Comparison of ENCODE assay signal across 27 cellular contexts in genomic region chr7:138282997-138283396, GRCh38.
"Had no signal": no experiment of that assay in that cellular context is flagged by ENCODE, and none has a peak within 500 bp of the region (broad histone marks: within the 10 kb centered on the region; RNA-seq: fewer than 3 reads in every experiment).

No MANE protein-coding gene starts in this region.

- H3K27me3 ChIP-seq: esophagus muscularis mucosa, gastroesophageal sphincter, heart left ventricle, upper lobe of left lung had no signal

- ATAC-seq: activated CD4-positive, alpha-beta T cell treated with anti-CD3 and anti-CD28 coated beads for 36 hours; activated T-helper 17 cell treated with anti-CD3 and anti-CD28 coated beads, Interleukin-2, amount 50 U/mL, for 72 hours; gastroesophageal sphincter; heart left ventricle; left cardiac atrium; mucosa of descending colon; T-helper 17 cell had no signal

- H3K27me3 Mint-ChIP-seq: activated CD4-positive, alpha-beta T cell treated with anti-CD3 and anti-CD28 coated beads for 36 hours; activated naive CD8-positive, alpha-beta T cell treated with anti-CD3 and anti-CD28 coated beads for 36 hours; activated T-helper 17 cell treated with anti-CD3 and anti-CD28 coated beads, Interleukin-2, amount 50 U/mL, for 72 hours had no signal

- H3K9me3 Mint-ChIP-seq: activated B cell treated with CpG ODN at 0.5 μM for 24 hours; activated naive CD8-positive, alpha-beta T cell treated with anti-CD3 and anti-CD28 coated beads for 36 hours; activated T-cell treated with anti-CD3 and anti-CD28 coated beads, Interleukin-2, amount 50 U/mL, for 24 hours; activated T-helper 17 cell treated with anti-CD3 and anti-CD28 coated beads, Interleukin-2, amount 50 U/mL, for 72 hours; central memory CD8-positive, alpha-beta T cell had no signal

- H3K4me3 Mint-ChIP-seq: activated B cell treated with CpG ODN at 0.5 μM for 24 hours; activated CD4-positive, alpha-beta T cell treated with anti-CD3 and anti-CD28 coated beads for 36 hours; activated naive CD8-positive, alpha-beta T cell treated with anti-CD3 and anti-CD28 coated beads for 36 hours; activated T-cell treated with anti-CD3 and anti-CD28 coated beads, Interleukin-2, amount 50 U/mL, for 24 hours; activated T-helper 17 cell treated with anti-CD3 and anti-CD28 coated beads, Interleukin-2, amount 50 U/mL, for 72 hours; brain; central memory CD8-positive, alpha-beta T cell; T-helper 17 cell had no signal

- DNase-seq: activated B cell treated with CpG ODN at 0.5 μM for 24 hours; activated CD4-positive, alpha-beta T cell treated with anti-CD3 and anti-CD28 coated beads for 36 hours; activated CD4-positive, alpha-beta T cell treated with anti-CD3 and anti-CD28 coated beads, Interleukin-2, amount 50 U/mL, for 4 hours; activated CD8-positive, alpha-beta memory T cell treated with anti-CD3 and anti-CD28 coated beads for 24 hours; activated CD8-positive, alpha-beta memory T cell treated with anti-CD3 and anti-CD28 coated beads, Interleukin-2, amount 50 U/mL, for 4 hours; activated naive CD4-positive, alpha-beta T cell; activated naive CD8-positive, alpha-beta T cell treated with anti-CD3 and anti-CD28 coated beads for 36 hours; activated T-cell treated with anti-CD3 and anti-CD28 coated beads, Interleukin-2, amount 50 U/mL, for 24 hours; amygdala; heart left ventricle; islet precursor cell; left cardiac atrium; mucosa of descending colon; nucleus accumbens; retina; stimulated activated CD4-positive, alpha-beta T cell treated with anti-CD3 and anti-CD28 coated beads, Interleukin-4, amount 100 ng/mL, for 24 hours; stimulated activated naive CD4-positive, alpha-beta T cell treated with Interleukin-2 at 50 U/mL for 16 hours; SW 1271; T-helper 17 cell; upper lobe of left lung had no signal

- H3K4me3 ChIP-seq: coronary artery, esophagus muscularis mucosa, gastroesophageal sphincter, heart left ventricle, mucosa of descending colon, thoracic aorta, upper lobe of left lung had no signal

- H3K9me3 ChIP-seq: esophagus muscularis mucosa, gastroesophageal sphincter, heart left ventricle, mucosa of descending colon, thoracic aorta, upper lobe of left lung had no signal

- H3K36me3 Mint-ChIP-seq: activated naive CD8-positive, alpha-beta T cell treated with anti-CD3 and anti-CD28 coated beads for 36 hours; brain had no signal

- H3K27ac ChIP-seq: coronary artery, esophagus muscularis mucosa, gastroesophageal sphincter, heart left ventricle, thoracic aorta, upper lobe of left lung had no signal

- H3K4me1 Mint-ChIP-seq: activated B cell treated with CpG ODN at 0.5 μM for 24 hours; activated CD4-positive, alpha-beta T cell treated with anti-CD3 and anti-CD28 coated beads for 36 hours; activated naive CD8-positive, alpha-beta T cell treated with anti-CD3 and anti-CD28 coated beads for 36 hours; activated T-helper 17 cell treated with anti-CD3 and anti-CD28 coated beads, Interleukin-2, amount 50 U/mL, for 72 hours; brain; central memory CD8-positive, alpha-beta T cell; T-helper 17 cell had no signal

- H3K36me3 ChIP-seq: esophagus muscularis mucosa, gastroesophageal sphincter, heart left ventricle, thoracic aorta, upper lobe of left lung had no signal

- H3K4me1 ChIP-seq: esophagus muscularis mucosa, gastroesophageal sphincter, heart left ventricle, upper lobe of left lung had no signal

- H3K27ac Mint-ChIP-seq: activated B cell treated with CpG ODN at 0.5 μM for 24 hours; activated CD4-positive, alpha-beta T cell treated with anti-CD3 and anti-CD28 coated beads for 36 hours; activated naive CD8-positive, alpha-beta T cell treated with anti-CD3 and anti-CD28 coated beads for 36 hours; activated T-cell treated with anti-CD3 and anti-CD28 coated beads, Interleukin-2, amount 50 U/mL, for 24 hours; activated T-helper 17 cell treated with anti-CD3 and anti-CD28 coated beads, Interleukin-2, amount 50 U/mL, for 72 hours; brain; T-helper 17 cell had no signal
